ENCODE assay signal across 8 cellular contexts in the genomic region with DNA sequence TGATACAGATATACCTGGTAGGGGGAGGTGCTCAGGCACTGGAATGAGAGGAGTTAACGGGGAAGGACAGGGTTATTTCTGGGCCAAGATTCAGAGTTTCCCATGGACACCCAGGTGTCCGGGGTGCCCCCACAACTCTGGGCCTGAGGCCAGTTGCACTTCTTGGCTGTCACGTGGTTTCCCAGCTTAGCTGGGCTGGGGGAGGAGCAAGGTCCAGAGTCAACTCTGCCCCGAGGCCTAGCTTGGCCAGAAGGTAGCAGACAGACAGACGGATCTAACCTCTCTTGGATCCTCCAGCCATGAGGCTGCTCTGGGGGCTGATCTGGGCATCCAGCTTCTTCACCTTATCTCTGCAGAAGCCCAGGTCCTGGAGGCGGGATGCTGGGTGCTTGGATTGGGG. TPM values are rescaled to one million over a fixed set of nuclear protein-coding genes. Genes with fewer than 3 reads are reported as not detected.
DNase-seq lines count a peak whose midpoint lies in the region; ATAC-seq and TF ChIP-seq lines count a peak whose summit lies in the region.
"Not testable (repeated sequence)": the region's sequence is repeated elsewhere in the genome, so short reads cannot be mapped to it uniquely, and the experiment has no call there.

A gene (plus strand): TSS at position 249 of the 400 bp plus-strand sequence. CDS start 51 bp downstream, at position 300.

- H4K20me1 ChIP-seq in IMR-90 (ENCODE audit: insufficient read depth, low read length); hepatocyte (ENCODE audit: insufficient read depth, poor library complexity, severe bottlenecking): not testable (repeated sequence)

- not testable (repeated sequence) for TF ChIP-seq POLR2A in IMR-90 (IDR thresholded peaks at IDR 0.05; ENCODE audit: low read depth, low read length); stomach (IDR thresholded peaks at IDR 0.05)

- H3K23ac ChIP-seq in IMR-90 (ENCODE audit: low read depth, low read length): not testable (repeated sequence)

- intact Hi-C loops in IMR-90 (cut with micrococcal nuclease); Right ventricle myocardium superior (cut with DNase I); posterior vena cava (cut with DNase I); stomach (cut with DNase I; ENCODE audit: low total_unique reads); upper lobe of right lung (cut with DNase I): not testable (repeated sequence)

- in situ Hi-C loops in IMR-90 (cut with MboI; ENCODE audit: low sequenced_read_pairs): not testable (repeated sequence)

- H3K36me3 ChIP-seq in IMR-90 (ENCODE audit: control insufficient read depth, insufficient read depth, low read length); hepatocyte (replicated peaks; ENCODE audit: insufficient read depth, low read depth); lung (ENCODE audit: control insufficient read depth in 2 of 2, insufficient read depth in 2 of 2, low read length in 2 of 2); stomach; upper lobe of right lung: not testable (repeated sequence)

- not testable (repeated sequence) for H3K56ac ChIP-seq in IMR-90 (ENCODE audit: extremely low read depth, insufficient read depth, low read length)

- not testable (repeated sequence) for H4K5ac ChIP-seq in IMR-90 (ENCODE audit: low read depth, low read length)

- POLR2A ChIA-PET in IMR-90 (lab: Charles Lee; ENCODE audit: unreplicated experiment): not testable (repeated sequence)

- not testable (repeated sequence) for H2BK120ac ChIP-seq in IMR-90 (ENCODE audit: low read depth, low read length)

- not testable (repeated sequence) for H3K27ac Mint-ChIP-seq in brain

- not testable (repeated sequence) for H2BK5ac ChIP-seq in IMR-90 (ENCODE audit: low read depth, low read length, poor library complexity, severe bottlenecking)

- not testable (repeated sequence) for H3K79me1 ChIP-seq in IMR-90 (ENCODE audit: low read depth in 1 of 2, low read length in 2 of 2)

- not testable (repeated sequence) for H4K8ac ChIP-seq in IMR-90 (ENCODE audit: low read depth in 2 of 2, low read length in 2 of 2)

- not testable (repeated sequence) for BruUV-seq in IMR-90 (replicated peaks; lab: Mats Ljungman, UMichigan)

- not testable (repeated sequence) for H4K91ac ChIP-seq in IMR-90 (ENCODE audit: insufficient read depth, low read depth, low read length)

- H3K36me3 Mint-ChIP-seq in brain: not testable (repeated sequence)

- TF ChIP-seq RAD21 in IMR-90 (IDR thresholded peaks at IDR 0.05; ENCODE audit: low read length): not testable (repeated sequence)

- H2AFZ ChIP-seq in IMR-90 (replicated peaks; ENCODE audit: low read length, poor library complexity); hepatocyte: not testable (repeated sequence)

- not testable (repeated sequence) for H3K18ac ChIP-seq in IMR-90 (ENCODE audit: low read depth, low read length)

- not testable (repeated sequence) for H3K4me3 Mint-ChIP-seq in brain

- not testable (repeated sequence) for H3K27me3 ChIP-seq in IMR-90 (ENCODE audit: control insufficient read depth, insufficient read depth, low read length); hepatocyte; lung (ENCODE audit: control insufficient read depth, insufficient read depth); stomach; upper lobe of right lung

- H3K9me3 Mint-ChIP-seq in brain: not testable (repeated sequence)

- WGBS in IMR-90 (ENCODE audit: extremely low coverage in 2 of 2, insufficient read length in 1 of 2), 2 experiments: no CpG with 5 or more reads among the region's 6 CpGs
- no CpG with 5 or more reads among the region's 6 CpGs for WGBS in hepatocyte (ENCODE audit: low lambda C conversion rate, missing lambda C conversion rate)
- WGBS in lung, 2 donors: no CpG with 5 or more reads among the region's 6 CpGs
- no CpG with 5 or more reads among the region's 6 CpGs for whole genome bisulfite sequencing in stomach, 5 donors

- H2AK9ac ChIP-seq in IMR-90 (replicated peaks; ENCODE audit: low read depth, low read length, poor library complexity): not testable (repeated sequence)

- CTCF ChIA-PET in IMR-90 (lab: Yijun Ruan, JAX): not testable (repeated sequence)

- TF ChIP-seq EP300 in stomach (IDR thresholded peaks at IDR 0.05): not testable (repeated sequence)

- not testable (repeated sequence) for H3K79me2 ChIP-seq in hepatocyte

- not testable (repeated sequence) for H3K9ac ChIP-seq in IMR-90 (ENCODE audit: low read depth, low read length)

- H3K4me1 Mint-ChIP-seq in brain: not testable (repeated sequence)

- H3K14ac ChIP-seq in IMR-90 (replicated peaks; ENCODE audit: low read depth, low read length): not testable (repeated sequence)

- ATAC-seq in IMR-90 (ENCODE audit: low read depth) (peak; percentile 54), Right ventricle myocardium superior (ENCODE audit: poor library complexity) (peak; percentile 81), upper lobe of right lung (peak; percentile 68)
- ATAC-seq in lung (ENCODE audit: insufficient read depth, low FRiP score): not testable (repeated sequence)

- H3K4me1 ChIP-seq in IMR-90 (ENCODE audit: control insufficient read depth, insufficient read depth, low read length); hepatocyte (ENCODE audit: insufficient read depth); lung (ENCODE audit: control insufficient read depth in 2 of 2, insufficient read depth in 2 of 2, low read length in 2 of 2); stomach; upper lobe of right lung: not testable (repeated sequence)

- dilution Hi-C loops in IMR-90 (cut with HindIII; ENCODE audit: low sequenced_read_pairs, unreplicated experiment): not testable (repeated sequence)

- DNase-seq in IMR-90; Right ventricle myocardium superior; hepatocyte (ENCODE audit: low spot score); lung (ENCODE audit: low spot score); posterior vena cava (ENCODE audit: low spot score); stomach; upper lobe of right lung: not testable (repeated sequence)

- not testable (repeated sequence) for H2BK15ac ChIP-seq in IMR-90 (ENCODE audit: low read depth, low read length)

- H3K27ac ChIP-seq in IMR-90 (ENCODE audit: insufficient read depth, low read length); hepatocyte; lung (ENCODE audit: low read depth in 1 of 2, low read length in 1 of 2); stomach; upper lobe of right lung: not testable (repeated sequence)

- H3K9me1 ChIP-seq in IMR-90 (ENCODE audit: insufficient read depth, low read length): not testable (repeated sequence)

- H2BK20ac ChIP-seq in IMR-90 (ENCODE audit: low read depth, low read length): not testable (repeated sequence)

- H2AK5ac ChIP-seq in IMR-90 (ENCODE audit: low read depth, low read length): not testable (repeated sequence)

- not testable (repeated sequence) for H3K9me3 ChIP-seq in IMR-90 (ENCODE audit: control insufficient read depth, insufficient read depth, low read length); hepatocyte (ENCODE audit: low read depth); lung (ENCODE audit: control insufficient read depth in 2 of 2, insufficient read depth in 1 of 2, low read length in 1 of 2); stomach; upper lobe of right lung

- TF ChIP-seq CTCF in IMR-90 (conservative IDR thresholded peaks at IDR 0.05; ENCODE audit: low read depth, low read length); brain (conservative IDR thresholded peaks at IDR 0.05); hepatocyte (IDR thresholded peaks at IDR 0.05; ENCODE audit: poor library complexity); lung (IDR thresholded peaks at IDR 0.05; ENCODE audit: control extremely low read depth, extremely low read depth); stomach (IDR thresholded peaks at IDR 0.05); upper lobe of right lung (IDR thresholded peaks at IDR 0.05): not testable (repeated sequence)

- H3K4me2 ChIP-seq in IMR-90 (ENCODE audit: low read depth, low read length); hepatocyte: not testable (repeated sequence)

- not testable (repeated sequence) for H3K4me3 ChIP-seq in IMR-90 (ENCODE audit: insufficient read depth, low read depth, low read length); hepatocyte; lung; stomach; upper lobe of right lung

- not testable (repeated sequence) for H3K9me2 ChIP-seq in hepatocyte (replicated peaks; ENCODE audit: insufficient read depth)

- H3K27me3 Mint-ChIP-seq in brain: not testable (repeated sequence)

- not testable (repeated sequence) for H3K4ac ChIP-seq in IMR-90 (ENCODE audit: low read depth, low read length)

RNA-seq across cellular contexts. Expression of the gene that starts here (rescaled TPM):
- total RNA-seq in IMR-90 (2012; rRNA removed) (0.54 and 0.56 TPM in 2 replicates), Right ventricle myocardium superior (58.3 TPM), hepatocyte (57.5 and 68.9 TPM in 2 replicates), lung (100 to 1,000 TPM; 168 to 170 TPM), posterior vena cava (100 to 1,000 TPM in 1 of 2 donors, 10 to 100 TPM in 1; 45.4 to 121 TPM), stomach (100 to 1,000 TPM in 1 of 5 donors, 10 to 100 TPM in 4; 14.9 to 108 (median 32.7) TPM), upper lobe of right lung (166 TPM)
- polyA plus RNA-seq in IMR-90 (2012; rRNA removed) (4.2 and 4.4 TPM in 2 replicates), brain (ENCODE audit: insufficient read depth, low read depth, low replicate concordance) (47.6 TPM), hepatocyte (78.0 and 80.0 TPM in 2 replicates), lung (100 to 1,000 TPM in 1 of 2 donors, 10 to 100 TPM in 1; 58.2 to 296 TPM), stomach (100 to 1,000 TPM in 1 of 3 donors, 10 to 100 TPM in 2; 42.8 to 107 (median 54.9) TPM)
- 2.5 and 4.2 TPM in 2 replicates for polyA plus RNA-seq in IMR-90 (2012; cell fraction: cytosol; rRNA removed)
- 16.3 and 64.7 TPM in 2 replicates for polyA plus RNA-seq in IMR-90 (2012; cell fraction: nucleus; rRNA removed; ENCODE audit: low replicate concordance)

Comparison
In these comparisons a context has a peak if more than half of its experiments do, and no peak if none do; other contexts are left out.
1. RNA of the gene that starts here (total RNA-seq): 168 to 170 TPM in lung, 166 TPM in upper lobe of right lung (single experiment), 45.4 to 121 TPM in posterior vena cava, 57.5 to 68.9 TPM in hepatocyte, 58.3 TPM in Right ventricle myocardium superior (single experiment) and 14.9 to 108 TPM in stomach; 0.54 to 0.56 TPM in IMR-90; every median in the first group is over 10 times any median in the second.